ENCODE assay signal across 12 cellular contexts in the genomic region with DNA sequence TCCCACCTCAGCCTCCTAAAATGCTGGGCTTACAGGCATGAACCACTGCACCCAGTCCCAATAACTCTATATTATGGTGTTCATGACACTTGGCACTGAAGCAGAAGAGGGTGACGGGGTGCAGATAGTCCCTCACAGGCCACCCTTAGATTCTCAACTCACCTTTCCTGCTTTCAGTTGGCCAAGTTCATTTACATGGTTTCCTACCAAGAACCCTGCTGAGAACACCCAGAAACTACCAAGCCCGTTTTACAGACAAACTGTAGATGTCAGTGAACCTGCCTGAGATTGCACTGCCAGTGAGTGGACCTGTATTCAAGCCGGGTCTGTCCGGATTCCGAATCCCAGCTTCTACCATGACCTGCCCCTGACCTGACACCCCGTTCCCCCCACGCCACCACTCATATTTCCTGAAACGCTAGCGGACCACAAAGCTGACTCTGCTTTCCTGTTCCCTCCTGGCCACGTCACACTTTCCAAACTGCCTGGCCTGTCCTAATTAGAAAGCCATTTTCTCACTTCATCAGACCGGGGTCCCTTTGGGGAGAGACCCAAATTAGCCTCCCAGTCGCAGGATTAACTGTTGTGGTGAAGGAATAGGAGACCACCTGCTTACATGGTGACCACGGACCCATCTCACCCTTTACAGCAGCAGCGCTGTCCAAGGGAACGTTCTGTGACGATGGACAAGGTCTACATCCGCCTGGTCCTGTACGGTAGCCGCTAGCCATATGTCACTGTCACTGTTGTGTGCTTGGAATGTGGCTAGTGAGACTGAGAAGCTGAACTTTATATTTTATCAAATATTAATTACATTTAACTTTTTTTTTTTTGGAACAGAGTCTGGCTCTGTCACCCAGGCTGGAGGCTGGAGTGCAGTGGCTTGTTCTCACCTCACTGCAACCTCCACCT. TPM values are rescaled to one million over a fixed set of nuclear protein-coding genes. Genes with fewer than 3 reads are reported as not detected.
A peak's percentile ranks its signal among the peaks of the same experiment; 100 is the strongest.
DNase-seq lines count a peak whose midpoint lies in the region; ATAC-seq and TF ChIP-seq lines count a peak whose summit lies in the region.
"Had no signal": no experiment of that assay in that cellular context is flagged by ENCODE, and none has a peak within 500 bp of the region (broad histone marks: within the 10 kb centered on the region; RNA-seq: fewer than 3 reads in every experiment).

No MANE protein-coding gene starts in this region.

- H3K4me2 ChIP-seq in mesendoderm (ENCODE audit: low read length), result no peak overlapping the region

- POLR2A ChIA-PET in activated CD8-positive, alpha-beta T cell treated with anti-CD3 and anti-CD28 coated beads for 36 hours (lab: Charles Lee), result no interaction called here

- peak overlapping the region; percentile 58 for H3K27ac Mint-ChIP-seq in activated CD8-positive, alpha-beta T cell treated with anti-CD3 and anti-CD28 coated beads for 36 hours

- no peak overlapping the region for H2BK15ac ChIP-seq in mesendoderm (replicated peaks; ENCODE audit: low read depth)

- intact Hi-C loops in activated CD8-positive, alpha-beta T cell treated with anti-CD3 and anti-CD28 coated beads for 36 hours (cut with micrococcal nuclease), result no loop called here
- intact Hi-C loops in esophagus squamous epithelium (cut with DNase I), result no loop called here

- H3K9me3 ChIP-seq in HAP-1, result no peaks in the 10 kb centered on the region
- no peaks in the 10 kb centered on the region for H3K9me3 ChIP-seq in esophagus squamous epithelium

- H2BK5ac ChIP-seq in mesendoderm (ENCODE audit: low read length), result no peak overlapping the region

- H3K36me3 ChIP-seq in mesendoderm (ENCODE audit: control insufficient read depth, insufficient read depth, low read length), result no peaks in the 10 kb centered on the region
- no peaks in the 10 kb centered on the region for H3K36me3 ChIP-seq in HAP-1 (replicated peaks)
- no peaks in the 10 kb centered on the region for H3K36me3 ChIP-seq in esophagus squamous epithelium

- no peaks in the 10 kb centered on the region for H3K27me3 ChIP-seq in mesendoderm (ENCODE audit: insufficient read depth, low read length, poor library complexity)
- H3K27me3 ChIP-seq in HAP-1 (ENCODE audit: low read depth), result no peaks in the 10 kb centered on the region
- peaks cover 5 to 94% (median 10%) of the 10 kb centered on the region in 4 donors for H3K27me3 ChIP-seq in esophagus squamous epithelium

- no peaks in the 10 kb centered on the region for H3K36me3 Mint-ChIP-seq in activated CD8-positive, alpha-beta T cell treated with anti-CD3 and anti-CD28 coated beads for 36 hours (ENCODE audit: low read depth)

- no peaks in the 10 kb centered on the region for H3K9me3 Mint-ChIP-seq in activated CD8-positive, alpha-beta T cell treated with anti-CD3 and anti-CD28 coated beads for 36 hours

- no CpG with 5 or more reads among the region's 19 CpGs for WGBS in mesendoderm (ENCODE audit: extremely low coverage, insufficient coverage, low lambda C conversion rate)
- WGBS in esophagus squamous epithelium, 2 donors, result 41 to 56% methylated on average over 19 of the region's 19 CpGs

- no peak overlapping the region for H2AK5ac ChIP-seq in mesendoderm (ENCODE audit: low read length)

- H3K4ac ChIP-seq in mesendoderm (ENCODE audit: low read depth, low read length), result no peak overlapping the region

- H3K79me2 ChIP-seq in mesendoderm (ENCODE audit: control insufficient read depth, insufficient read depth, low read length), result no peaks in the 10 kb centered on the region

- no peak overlapping the region for H2BK120ac ChIP-seq in mesendoderm (ENCODE audit: low read depth, low read length)

- H3K4me1 ChIP-seq in mesendoderm (ENCODE audit: control insufficient read depth, low read depth, low read length) (no peaks in the 10 kb centered on the region), HAP-1 (peaks cover 2% of the 10 kb centered on the region; the same call in 1 of the 2 replicates), esophagus squamous epithelium (peaks cover 14 to 26% (median 14%) of the 10 kb centered on the region in 3 donors)

- no peak for TF ChIP-seq CTCF in activated CD8-positive, alpha-beta T cell treated with anti-CD3 and anti-CD28 coated beads for 36 hours (IDR thresholded peaks at IDR 0.05)
- TF ChIP-seq CTCF in esophagus squamous epithelium (IDR thresholded peaks at IDR 0.05), result no peak

- H3K4me1 Mint-ChIP-seq in activated CD8-positive, alpha-beta T cell treated with anti-CD3 and anti-CD28 coated beads for 36 hours (ENCODE audit: low read depth), result peaks cover 20% of the 10 kb centered on the region

- ATAC-seq in GM19395 (IDR thresholded peaks at IDR 0.05; ENCODE audit: unreplicated experiment) (peak; percentile 42), HG02938 (IDR thresholded peaks at IDR 0.05; ENCODE audit: unreplicated experiment) (no peak)
- peak; percentile 46 for ATAC-seq in activated CD8-positive, alpha-beta T cell treated with anti-CD3 and anti-CD28 coated beads for 36 hours

- peak overlapping the region; percentile 11 for H3K4me3 Mint-ChIP-seq in activated CD8-positive, alpha-beta T cell treated with anti-CD3 and anti-CD28 coated beads for 36 hours

- H3K4me3 ChIP-seq in mesendoderm (ENCODE audit: low read length) (no peak overlapping the region), HAP-1 (no peak overlapping the region), esophagus squamous epithelium (no peak overlapping the region)

- H3K23ac ChIP-seq in mesendoderm (ENCODE audit: low read length), result no peak overlapping the region

- TF ChIP-seq POLR2A in esophagus squamous epithelium (IDR thresholded peaks at IDR 0.05), result no peak

- in situ Hi-C loops in HAP-1 (cut with MboI; ENCODE audit: low sequenced_read_pairs), result no loop called here

- H4K8ac ChIP-seq in mesendoderm (ENCODE audit: low read depth, low read length), result no peak overlapping the region

- no peak overlapping the region for H3K27ac ChIP-seq in mesendoderm (ENCODE audit: low read depth, low read length)
- no peak overlapping the region for H3K27ac ChIP-seq in esophagus squamous epithelium
- H3K27ac ChIP-seq: epithelial cell of prostate had no signal

- H3K9ac ChIP-seq in mesendoderm (ENCODE audit: low read length), result no peak overlapping the region

- no peak overlapping the region for H4K5ac ChIP-seq in mesendoderm (ENCODE audit: low read length)

- peaks cover 23% of the 10 kb centered on the region for H3K27me3 Mint-ChIP-seq in activated CD8-positive, alpha-beta T cell treated with anti-CD3 and anti-CD28 coated beads for 36 hours

- DNase-seq in Daoy (ENCODE audit: low read depth) (peak; percentile 31), mesendoderm (no peak), NCI-H187 treated with DMSO at 0.1 percent for 48 hours (lab: John Stamatoyannopoulos, UW) (no peak), HAP-1 (ENCODE audit: low spot score in 2 of 2) (no peak), esophagus squamous epithelium (lab: John Stamatoyannopoulos, UW) (no peak)
- peak; percentile 82 for DNase-seq in activated CD8-positive, alpha-beta T cell treated with anti-CD3 and anti-CD28 coated beads for 36 hours
- DNase-seq: Kasumi-1, NCI-H510A, SHP77 had no signal

- peak overlapping the region; percentile 39 for H3K56ac ChIP-seq in mesendoderm (ENCODE audit: low read length)

- no peak overlapping the region for H3K18ac ChIP-seq in mesendoderm (ENCODE audit: low read length)

- H3K79me1 ChIP-seq in mesendoderm (ENCODE audit: low read length), result no peaks in the 10 kb centered on the region

- CTCF ChIA-PET in activated CD8-positive, alpha-beta T cell treated with anti-CD3 and anti-CD28 coated beads for 36 hours (lab: Charles Lee), result interaction anchor here (1.2 to 1.7 kb wide), 3 partner anchors 10 to 25 kb away, joined by 3 to 7 read pairs (median 6); no protein-coding TSS in a partner anchor

RNA-seq across cellular contexts. Expression of a gene that starts 17.1 kb away (rescaled TPM):
- total RNA-seq in Daoy (2014; rRNA removed; shearing (Covaris generic)), result 0.09 TPM in 1 of 2 replicates, not detected in the other
- under 1 TPM; 0.18 to 0.23 TPM for total RNA-seq in activated CD8-positive, alpha-beta T cell treated with anti-CD3 and anti-CD28 coated beads for 36 hours
- polyA plus RNA-seq in mesendoderm (2013, experiment 1 of 2), result 0.11 TPM
- 0.10 TPM for polyA plus RNA-seq in mesendoderm (2013, experiment 2 of 2)
- 1 to 10 TPM in 1 of 4 donors, under 1 TPM in 2, not detected in 1; 0.38 to 1.1 (median 0.44) TPM for total RNA-seq in esophagus squamous epithelium

RNA-seq across cellular contexts. Expression of a gene that starts 43.1 kb away (rescaled TPM):
- 32.0 and 49.5 TPM in 2 replicates for total RNA-seq in Daoy (2014; rRNA removed; shearing (Covaris generic))
- 10 to 100 TPM; 27.8 to 32.0 TPM for total RNA-seq in activated CD8-positive, alpha-beta T cell treated with anti-CD3 and anti-CD28 coated beads for 36 hours
- polyA plus RNA-seq in mesendoderm (2013, experiment 1 of 2), result 47.4 TPM
- 43.1 TPM for polyA plus RNA-seq in mesendoderm (2013, experiment 2 of 2)
- 10 to 100 TPM in 3 of 4 donors, 1 to 10 TPM in 1; 9.4 to 29.4 (median 23.0) TPM for total RNA-seq in esophagus squamous epithelium

RNA-seq across cellular contexts. Expression of a gene that starts 50.2 kb away (rescaled TPM):
- 92.1 and 96.0 TPM in 2 replicates for total RNA-seq in Daoy (2014; rRNA removed; shearing (Covaris generic))
- 10 to 100 TPM; 61.3 to 63.3 TPM for total RNA-seq in activated CD8-positive, alpha-beta T cell treated with anti-CD3 and anti-CD28 coated beads for 36 hours
- 72.8 TPM for polyA plus RNA-seq in mesendoderm (2013, experiment 1 of 2)
- polyA plus RNA-seq in mesendoderm (2013, experiment 2 of 2), result 72.0 TPM
- total RNA-seq in esophagus squamous epithelium, result 10 to 100 TPM; 53.4 to 92.3 (median 65.8) TPM

RNA-seq across cellular contexts. Expression of a gene that starts 55.7 kb away (rescaled TPM):
- total RNA-seq in Daoy (2014; rRNA removed; shearing (Covaris generic)), result 13.9 and 18.7 TPM in 2 replicates
- total RNA-seq in activated CD8-positive, alpha-beta T cell treated with anti-CD3 and anti-CD28 coated beads for 36 hours, result 10 to 100 TPM; 26.8 to 29.8 TPM
- 19.2 TPM for polyA plus RNA-seq in mesendoderm (2013, experiment 1 of 2)
- polyA plus RNA-seq in mesendoderm (2013, experiment 2 of 2), result 19.6 TPM
- total RNA-seq in esophagus squamous epithelium, result 10 to 100 TPM in 3 of 4 donors, 1 to 10 TPM in 1; 9.2 to 21.9 (median 14.8) TPM

Comparison
In these comparisons a context has a peak if more than half of its experiments do, and no peak if none do; other contexts are left out.
1. DNase-seq: peak in Daoy (single experiment) and activated CD8-positive, alpha-beta T cell treated with anti-CD3 and anti-CD28 coated beads for 36 hours (single experiment); none in mesendoderm (single experiment), NCI-H187 treated with DMSO at 0.1 percent for 48 hours (single experiment), HAP-1 (0 of 2) and esophagus squamous epithelium (single experiment).